Comparison of ENCODE assay signal across 8 cellular contexts in genomic region chr14:21437063-21437901, GRCh38. TPM values are rescaled to one million over a fixed set of nuclear protein-coding genes. Genes with fewer than 3 reads are reported as not detected.
DNase-seq lines count a peak whose midpoint lies in the region; ATAC-seq, FAIRE-seq and TF ChIP-seq lines count a peak whose summit lies in the region.

No MANE protein-coding gene starts in this region.

- FAIRE-seq in bronchial epithelial cell (lab: Jason Lieb, UNC): no peak
- no peak for FAIRE-seq in small intestine (lab: Jason Lieb, UNC)

- peaks cover 1% of the 10 kb centered on the region for H3K36me3 ChIP-seq in bronchial epithelial cell (ENCODE audit: control insufficient read depth, insufficient read depth, low read length)
- no peaks in the 10 kb centered on the region for H3K36me3 ChIP-seq in small intestine (ENCODE audit: control insufficient read depth in 2 of 2, insufficient read depth in 2 of 2, low read length in 2 of 2)

- ATAC-seq in GM18909 (IDR thresholded peaks at IDR 0.05; ENCODE audit: poor library complexity, unreplicated experiment): peak; percentile 98
- ATAC-seq in HG03159 (IDR thresholded peaks at IDR 0.05; ENCODE audit: unreplicated experiment): peak; percentile 99

- no peaks in the 10 kb centered on the region for H3K27me3 ChIP-seq in bronchial epithelial cell (ENCODE audit: control insufficient read depth, insufficient read depth, low read length)
- H3K27me3 ChIP-seq in small intestine (ENCODE audit: control insufficient read depth in 2 of 2, insufficient read depth in 2 of 2, low read length in 2 of 2): no peaks in the 10 kb centered on the region

- TF ChIP-seq CTCF in WI38 (IDR thresholded peaks at IDR 0.05; ENCODE audit: low read depth, low read length): no peak
- TF ChIP-seq CTCF in bronchial epithelial cell (IDR thresholded peaks at IDR 0.05; ENCODE audit: insufficient read depth, low read length, severe bottlenecking): no peak

- H3K4me1 ChIP-seq in small intestine (ENCODE audit: control insufficient read depth in 2 of 2, insufficient read depth in 1 of 2, low read depth in 1 of 2, low read length in 1 of 2): peaks cover 3 to 4% of the 10 kb centered on the region in 2 donors

- H3K9me3 ChIP-seq in small intestine (ENCODE audit: control insufficient read depth, low read depth): no peaks in the 10 kb centered on the region

- DNase-seq in AG08395 (ENCODE audit: low spot score) (peak; percentile 98), NCI-H2227 (lab: John Stamatoyannopoulos, UW; ENCODE audit: unreplicated experiment) (peak; percentile 99), bronchial epithelial cell (ENCODE audit: low read depth) (peak; percentile 91), iPS-NIHi11 (ENCODE audit: low spot score) (peak; percentile 94), small intestine (peak; percentile 99)

- peak overlapping the region; percentile 80 to 95 for H3K27ac ChIP-seq in small intestine (ENCODE audit: low read depth in 1 of 2, low read length in 1 of 2)

- 4 to 5% (median 5%) methylated on average over 33 of the region's 33 CpGs for WGBS in small intestine, 3 donors

- H3K4me3 ChIP-seq in WI38 (ENCODE audit: low read depth, low read length) (peak overlapping the region; percentile 85), bronchial epithelial cell (ENCODE audit: low read depth, low read length) (peak overlapping the region; percentile 96), small intestine (ENCODE audit: low read depth in 1 of 2, low read length in 2 of 2) (peak overlapping the region; percentile 69 to 98)

RNA-seq across cellular contexts. Expression of gene CHD8, which starts 18.6 kb away (rescaled TPM):
- total RNA-seq in bronchial epithelial cell: 29.7 and 41.1 TPM in 2 replicates
- 10 to 100 TPM; 18.1 to 25.0 (median 20.7) TPM for polyA plus RNA-seq in small intestine

RNA-seq across cellular contexts. Expression of gene RAB2B, which starts 39.5 kb away (rescaled TPM):
- total RNA-seq in bronchial epithelial cell: 17.4 and 17.8 TPM in 2 replicates
- polyA plus RNA-seq in small intestine: 1 to 10 TPM; 7.4 to 8.4 (median 7.6) TPM

RNA-seq across cellular contexts. Expression of gene TOX4, which starts 39.7 kb away (rescaled TPM):
- total RNA-seq in bronchial epithelial cell: 16.6 and 23.0 TPM in 2 replicates
- 10 to 100 TPM; 20.4 to 28.4 (median 21.1) TPM for polyA plus RNA-seq in small intestine

RNA-seq across cellular contexts. Expression of gene SUPT16H, which starts 53.5 kb away (rescaled TPM):
- total RNA-seq in bronchial epithelial cell: 55.8 and 57.0 TPM in 2 replicates
- 10 to 100 TPM; 27.7 to 60.3 (median 33.0) TPM for polyA plus RNA-seq in small intestine

Comparison
In these comparisons a context has a peak if more than half of its experiments do, and no peak if none do; other contexts are left out.
1. Peak in every context shown above with its lines: DNase-seq, ATAC-seq, H3K4me3 ChIP-seq and H3K27ac ChIP-seq.